ENCODE assay signal across 30 cellular contexts in the genomic region with DNA sequence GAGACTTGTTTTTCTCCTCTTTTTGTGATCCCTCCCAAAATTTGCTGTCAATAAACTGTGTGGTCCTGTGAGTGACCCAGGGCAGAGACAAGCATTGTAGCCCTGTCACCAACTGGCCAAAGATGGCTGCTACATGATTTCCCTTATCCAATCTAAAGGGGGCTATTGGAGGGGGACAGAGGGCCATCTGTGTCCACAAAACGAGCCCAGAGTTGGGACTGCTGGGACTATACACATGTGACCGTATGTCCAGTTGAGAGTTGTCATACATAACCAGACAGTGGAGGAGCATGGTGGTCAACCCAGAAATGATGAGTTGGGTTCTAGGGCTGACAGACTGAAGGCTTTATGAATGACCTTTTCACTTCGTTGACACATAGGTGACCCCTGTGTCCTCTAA.
"Had no signal": no experiment of that assay in that cellular context is flagged by ENCODE, and none has a peak within 500 bp of the region (broad histone marks: within the 10 kb centered on the region; RNA-seq: fewer than 3 reads in every experiment).

No MANE protein-coding gene starts in this region.

- H3K9me3 ChIP-seq: breast epithelium, gastrocnemius medialis had no signal

- H3K27ac ChIP-seq: breast epithelium, gastrocnemius medialis had no signal

- H3K27ac Mint-ChIP-seq: activated CD4-positive, alpha-beta memory T cell treated with anti-CD3 and anti-CD28 coated beads, Interleukin-2, amount 10 ng/mL, durations not matched to agents 7 days and 5 days; activated CD4-positive, alpha-beta T cell treated with anti-CD3 and anti-CD28 coated beads, Interleukin-2, amount 10 ng/mL, durations not matched to agents 7 days and 5 days; activated T-cell treated with anti-CD3 and anti-CD28 coated beads, Interleukin-2, amount 50 U/mL, for 24 hours; activated T-helper 17 cell treated with anti-CD3 and anti-CD28 coated beads, Interleukin-2, amount 50 U/mL, for 72 hours; effector memory CD8-positive, alpha-beta T cell; mesothelial cell of epicardium; naive B cell; T-helper 17 cell; type B pancreatic cell had no signal

- H3K4me3 ChIP-seq: breast epithelium, gastrocnemius medialis had no signal

- H3K4me3 Mint-ChIP-seq: activated CD4-positive, alpha-beta memory T cell treated with anti-CD3 and anti-CD28 coated beads, Interleukin-2, amount 10 ng/mL, durations not matched to agents 7 days and 5 days; activated CD4-positive, alpha-beta T cell treated with anti-CD3 and anti-CD28 coated beads, Interleukin-2, amount 10 ng/mL, durations not matched to agents 7 days and 5 days; activated T-cell treated with anti-CD3 and anti-CD28 coated beads, Interleukin-2, amount 50 U/mL, for 24 hours; activated T-helper 17 cell treated with anti-CD3 and anti-CD28 coated beads, Interleukin-2, amount 50 U/mL, for 72 hours; effector memory CD8-positive, alpha-beta T cell; mesothelial cell of epicardium; T-helper 17 cell; type B pancreatic cell had no signal

- H3K27me3 Mint-ChIP-seq: activated CD4-positive, alpha-beta T cell treated with anti-CD3 and anti-CD28 coated beads, Interleukin-2, amount 10 ng/mL, durations not matched to agents 7 days and 5 days; activated T-cell treated with anti-CD3 and anti-CD28 coated beads, Interleukin-2, amount 50 U/mL, for 24 hours; type B pancreatic cell had no signal

- H3K4me1 Mint-ChIP-seq: naive B cell had no signal

- DNase-seq: activated CD4-positive, alpha-beta memory T cell treated with anti-CD3 and anti-CD28 coated beads, Interleukin-2, amount 10 ng/mL, durations not matched to agents 7 days and 5 days; activated CD4-positive, alpha-beta T cell treated with anti-CD3 and anti-CD28 coated beads, Interleukin-2, amount 10 ng/mL, durations not matched to agents 7 days and 5 days; activated CD4-positive, CD25-positive, alpha-beta regulatory T cell treated with anti-CD3 and anti-CD28 coated beads, Interleukin-2, amount 50 U/mL, for 72 hours; activated CD8-positive, alpha-beta memory T cell treated with anti-CD3 and anti-CD28 coated beads, Interleukin-2, amount 50 U/mL, for 48 hours; activated gamma-delta T cell treated with Interleukin-2 at 50 U/mL for 16 hours; activated naive CD4-positive, alpha-beta T cell treated with anti-CD3 and anti-CD28 coated beads, Interleukin-2, amount 50 U/mL, for 16 hours; activated T-cell treated with anti-CD3 and anti-CD28 coated beads, Interleukin-2, amount 50 U/mL, for 24 hours; amniotic stem cell; effector memory CD8-positive, alpha-beta T cell; erythroblast; gastrocnemius medialis; head of caudate nucleus; hippocampal formation; left cardiac atrium; left ventricle myocardium superior; naive B cell; occipital lobe; posterior cingulate gyrus; right cardiac atrium; stimulated activated CD4-positive, alpha-beta T cell treated with anti-CD3 and anti-CD28 coated beads, Interleukin-15, amount 100 ng/mL, for 24 hours; stimulated activated CD4-positive, alpha-beta T cell treated with anti-CD3 and anti-CD28 coated beads, Interleukin-2, amount 100 ng/mL, for 24 hours; stimulated activated naive CD4-positive, alpha-beta T cell; T-helper 17 cell; T1000 had no signal

- FAIRE-seq: colon, keratinocyte had no signal

- H3K4me1 ChIP-seq: breast epithelium, gastrocnemius medialis had no signal

- H3K36me3 Mint-ChIP-seq: type B pancreatic cell had no signal

- H3K36me3 ChIP-seq: breast epithelium, gastrocnemius medialis had no signal

- H3K27me3 ChIP-seq: breast epithelium, gastrocnemius medialis had no signal
